In genomic region chr20:63553251-63553932, GRCh38 we compare ENCODE assay signal across 8 cellular contexts. TPM values are rescaled to one million over a fixed set of nuclear protein-coding genes. Genes with fewer than 3 reads are reported as not detected.
DNase-seq lines count a peak whose midpoint lies in the region; ATAC-seq lines count a peak whose summit lies in the region.

No MANE protein-coding gene starts in this region.

- H3K4me1 ChIP-seq in ectodermal cell (ENCODE audit: control insufficient read depth, insufficient read depth, low read length), result peaks cover 15% of the 10 kb centered on the region

- no peaks in the 10 kb centered on the region for H3K36me3 ChIP-seq in ectodermal cell (ENCODE audit: control insufficient read depth, insufficient read depth, low read length)

- H3K4me1 Mint-ChIP-seq in memory B cell, result peaks cover 28% of the 10 kb centered on the region

- 3 to 4% methylated on average over 37 of the region's 37 CpGs for WGBS in ectodermal cell, 2 experiments

- no peaks in the 10 kb centered on the region for H3K9me3 Mint-ChIP-seq in memory B cell

- DNase-seq in GDM1 (lab: John Stamatoyannopoulos, UW) (peak; percentile 89), NCI-H460 (ENCODE audit: extremely low read depth, low read depth) (peak; percentile 74), memory B cell (ENCODE audit: low spot score in 2 of 2) (peak; percentile 92 to 97), superior temporal gyrus (ENCODE audit: extremely low spot score) (no peak)
- DNase-seq in activated CD4-positive, alpha-beta T cell treated with anti-CD3 and anti-CD28 coated beads, Interleukin-2, amount 50 U/mL, for 48 hours, result peak; percentile 87
- peak; percentile 66 to 73 for DNase-seq in stimulated activated CD8-positive, alpha-beta memory T cell treated with anti-CD3 and anti-CD28 coated beads, Interleukin-15, amount 100 ng/mL, for 48 hours (ENCODE audit: low read depth in 2 of 2)

- peak overlapping the region; percentile 92 for H3K27ac Mint-ChIP-seq in memory B cell

- H3K27me3 ChIP-seq in ectodermal cell (ENCODE audit: control insufficient read depth, insufficient read depth, low read length, poor library complexity, severe bottlenecking), result peaks cover 5% of the 10 kb centered on the region

- H3K4me3 ChIP-seq in ectodermal cell (ENCODE audit: insufficient read depth, low read depth, low read length), result peak overlapping the region; percentile 54

- H3K4me3 Mint-ChIP-seq in memory B cell, result peak overlapping the region; percentile 84

- H3K9me3 ChIP-seq in ectodermal cell (ENCODE audit: control insufficient read depth, low read length), result no peaks in the 10 kb centered on the region

- H3K27me3 Mint-ChIP-seq in memory B cell, result peaks cover 10% of the 10 kb centered on the region

- H3K27ac ChIP-seq in ectodermal cell (ENCODE audit: insufficient read depth, low read depth, low read length, poor library complexity, severe bottlenecking), result peak overlapping the region; percentile 61

- ATAC-seq in HG02759 (IDR thresholded peaks at IDR 0.05; ENCODE audit: unreplicated experiment) (peak; percentile 41), memory B cell (ENCODE audit: low read depth) (peak; percentile 48)

- no peaks in the 10 kb centered on the region for H3K36me3 Mint-ChIP-seq in memory B cell

RNA-seq across cellular contexts. Expression of gene FNDC11, which starts 0.6 kb away (rescaled TPM):
- 0.05 TPM in 1 of 2 replicates, not detected in the other for total RNA-seq in NCI-H460 (2014; rRNA removed; shearing (Covaris generic))
- 0.18 TPM in 1 of 2 replicates, not detected in the other for polyA plus RNA-seq in NCI-H460 (2014; cell fraction: nucleus; rRNA removed)
- polyA plus RNA-seq in ectodermal cell (2013, experiment 1 of 4), result 5.3 TPM
- 3.7 TPM for polyA plus RNA-seq in ectodermal cell (2013, experiment 2 of 4)
- polyA plus RNA-seq in ectodermal cell (2013, experiment 3 of 4), result 4.6 TPM
- 3.9 TPM for polyA plus RNA-seq in ectodermal cell (2013, experiment 4 of 4)

RNA-seq across cellular contexts. Expression of gene SRMS, which starts 5.8 kb away (rescaled TPM):
- not detected in 2 replicates for total RNA-seq in NCI-H460 (2014; rRNA removed; shearing (Covaris generic))
- not detected in 2 replicates for polyA plus RNA-seq in NCI-H460 (2014; cell fraction: nucleus; rRNA removed)
- polyA plus RNA-seq in ectodermal cell (2013, experiment 1 of 4), result not detected
- not detected for polyA plus RNA-seq in ectodermal cell (2013, experiment 2 of 4)
- polyA plus RNA-seq in ectodermal cell (2013, experiment 3 of 4), result not detected
- polyA plus RNA-seq in ectodermal cell (2013, experiment 4 of 4), result not detected

RNA-seq across cellular contexts. Expression of gene PTK6, which starts 16.2 kb away (rescaled TPM):
- total RNA-seq in NCI-H460 (2014; rRNA removed; shearing (Covaris generic)), result 1.5 and 2.2 TPM in 2 replicates
- polyA plus RNA-seq in NCI-H460 (2014; cell fraction: nucleus; rRNA removed), result 4.2 TPM in 2 replicates
- not detected for polyA plus RNA-seq in ectodermal cell (2013, experiment 1 of 4)
- not detected for polyA plus RNA-seq in ectodermal cell (2013, experiment 2 of 4)
- polyA plus RNA-seq in ectodermal cell (2013, experiment 3 of 4), result not detected
- not detected for polyA plus RNA-seq in ectodermal cell (2013, experiment 4 of 4)

RNA-seq across cellular contexts. Expression of gene HELZ2, which starts 20.6 kb away (rescaled TPM):
- 10.1 and 12.1 TPM in 2 replicates for total RNA-seq in NCI-H460 (2014; rRNA removed; shearing (Covaris generic))
- polyA plus RNA-seq in NCI-H460 (2014; cell fraction: nucleus; rRNA removed), result 20.7 and 23.6 TPM in 2 replicates
- polyA plus RNA-seq in ectodermal cell (2013, experiment 1 of 4), result 16.5 TPM
- 15.7 TPM for polyA plus RNA-seq in ectodermal cell (2013, experiment 2 of 4)
- polyA plus RNA-seq in ectodermal cell (2013, experiment 3 of 4), result 16.9 TPM
- 19.7 TPM for polyA plus RNA-seq in ectodermal cell (2013, experiment 4 of 4)

RNA-seq across cellular contexts. Expression of gene PPDPF, which starts 32.8 kb away (rescaled TPM):
- total RNA-seq in NCI-H460 (2014; rRNA removed; shearing (Covaris generic)), result 44.7 and 63.2 TPM in 2 replicates
- polyA plus RNA-seq in NCI-H460 (2014; cell fraction: nucleus; rRNA removed), result 42.1 and 61.2 TPM in 2 replicates
- polyA plus RNA-seq in ectodermal cell (2013, experiment 1 of 4), result 237 TPM
- 230 TPM for polyA plus RNA-seq in ectodermal cell (2013, experiment 2 of 4)
- 253 TPM for polyA plus RNA-seq in ectodermal cell (2013, experiment 3 of 4)
- polyA plus RNA-seq in ectodermal cell (2013, experiment 4 of 4), result 270 TPM
